Comparison of ENCODE assay signal across 1 cellular context in genomic region chr20:33561053-33561452, GRCh38.
TF ChIP-seq lines count a peak whose summit lies in the region.

No MANE protein-coding gene starts in this region.

TF ChIP-seq in K562, 482 proteins besides CTCF, POLR2A, EP300 and RAD21:
- TF ChIP-seq ZNF121 (CRISPR knock-in tag; conservative IDR thresholded peaks at IDR 0.05): peak; percentile 53
